Comparison of ENCODE assay signal across 11 cellular contexts in genomic region chr2:199470672-199471442, GRCh38. TPM values are rescaled to one million over a fixed set of nuclear protein-coding genes. Genes with fewer than 3 reads are reported as not detected.
A peak's percentile ranks its signal among the peaks of the same experiment; 100 is the strongest.
DNase-seq lines count a peak whose midpoint lies in the region; ATAC-seq, FAIRE-seq and TF ChIP-seq lines count a peak whose summit lies in the region.
"Had no signal": no experiment of that assay in that cellular context is flagged by ENCODE, and none has a peak within 500 bp of the region (broad histone marks: within the 10 kb centered on the region; RNA-seq: fewer than 3 reads in every experiment).

No MANE protein-coding gene starts in this region.

- peak overlapping the region; percentile 44; the same call in 1 of the 2 replicates for H3K9ac ChIP-seq in ES-I3 (ENCODE audit: low read depth, low read length)
- no peak overlapping the region for H3K9ac ChIP-seq in rectal smooth muscle tissue (ENCODE audit: low read length)

- peak overlapping the region; percentile 78 for H3K4me3 Mint-ChIP-seq in glutamatergic neuron (ENCODE audit: unreplicated experiment)
- H3K4me3 Mint-ChIP-seq: activated CD4-positive, alpha-beta T cell treated with anti-CD3 and anti-CD28 coated beads, Interleukin-2, amount 10 ng/mL, durations not matched to agents 7 days and 5 days; activated naive CD8-positive, alpha-beta T cell treated with anti-CD3 and anti-CD28 coated beads for 36 hours had no signal

- no peaks in the 10 kb centered on the region for H3K36me3 Mint-ChIP-seq in glutamatergic neuron (ENCODE audit: unreplicated experiment)
- H3K36me3 Mint-ChIP-seq: activated naive CD8-positive, alpha-beta T cell treated with anti-CD3 and anti-CD28 coated beads for 36 hours had no signal

- H3K4me1 Mint-ChIP-seq in glutamatergic neuron (ENCODE audit: low read depth, unreplicated experiment) = peaks cover 14% of the 10 kb centered on the region

- peaks cover 4% of the 10 kb centered on the region for H3K9me3 Mint-ChIP-seq in glutamatergic neuron (ENCODE audit: unreplicated experiment)
- H3K9me3 Mint-ChIP-seq: activated CD4-positive, alpha-beta T cell treated with anti-CD3 and anti-CD28 coated beads, Interleukin-2, amount 10 ng/mL, durations not matched to agents 7 days and 5 days had no signal

- peaks cover 16% of the 10 kb centered on the region for H3K27me3 ChIP-seq in SJSA1 (replicated peaks)
- peaks cover 38% of the 10 kb centered on the region for H3K27me3 ChIP-seq in rectal smooth muscle tissue (ENCODE audit: control insufficient read depth, insufficient read depth, low read length)

- H3K4me3 ChIP-seq in SJSA1 (peak overlapping the region; percentile 5; the same call in 1 of the 2 replicates), rectal smooth muscle tissue (ENCODE audit: low read length) (peak overlapping the region; percentile 58)

- ATAC-seq in HG02840 (IDR thresholded peaks at IDR 0.05; ENCODE audit: low FRiP score, unreplicated experiment) = no peak

- H3K4me1 ChIP-seq in ES-I3 (ENCODE audit: insufficient read depth, low read length) = peaks cover 3% of the 10 kb centered on the region
- no peaks in the 10 kb centered on the region for H3K4me1 ChIP-seq in SJSA1 (replicated peaks)
- peaks cover 3% of the 10 kb centered on the region for H3K4me1 ChIP-seq in rectal smooth muscle tissue (ENCODE audit: control insufficient read depth, insufficient read depth, low read length)

- FAIRE-seq in D721Med (lab: Jason Lieb, UNC) = no peak

- H3K27ac Mint-ChIP-seq in glutamatergic neuron (ENCODE audit: unreplicated experiment) = no peak overlapping the region
- H3K27ac Mint-ChIP-seq: activated CD4-positive, alpha-beta T cell treated with anti-CD3 and anti-CD28 coated beads, Interleukin-2, amount 10 ng/mL, durations not matched to agents 7 days and 5 days; activated naive CD8-positive, alpha-beta T cell treated with anti-CD3 and anti-CD28 coated beads for 36 hours had no signal

- no peaks in the 10 kb centered on the region for H3K9me3 ChIP-seq in ES-I3 (ENCODE audit: control insufficient read depth, insufficient read depth, low read length)
- no peaks in the 10 kb centered on the region for H3K9me3 ChIP-seq in SJSA1 (replicated peaks)
- H3K9me3 ChIP-seq: upper lobe of left lung had no signal

- no peak for DNase-seq in SJSA1 (ENCODE audit: low read depth in 1 of 2, low spot score in 2 of 2)
- DNase-seq in glutamatergic neuron = no peak
- DNase-seq in activated CD4-positive, alpha-beta T cell treated with anti-CD3 and anti-CD28 coated beads, Interleukin-2, amount 50 U/mL, for 1 hour = no peak
- no peak for DNase-seq in D721Med (ENCODE audit: insufficient read length, low spot score)
- DNase-seq in DMS79 (lab: John Stamatoyannopoulos, UW) = no peak
- DNase-seq: activated CD4-positive, alpha-beta T cell treated with anti-CD3 and anti-CD28 coated beads, Interleukin-2, amount 10 ng/mL, durations not matched to agents 7 days and 5 days had no signal

- TF ChIP-seq CTCF in glutamatergic neuron (IDR thresholded peaks at IDR 0.05; ENCODE audit: partially characterized antibody, unreplicated experiment) (no peak), D721Med (IDR thresholded peaks at IDR 0.05; ENCODE audit: insufficient read depth, missing control alignments) (no peak)

- H3K27ac ChIP-seq in SJSA1 = no peak overlapping the region
- H3K27ac ChIP-seq in rectal smooth muscle tissue (ENCODE audit: low read depth, low read length) = no peak overlapping the region
- H3K27ac ChIP-seq: upper lobe of left lung had no signal

- H3K27me3 Mint-ChIP-seq in glutamatergic neuron (ENCODE audit: unreplicated experiment) = peaks cover 23% of the 10 kb centered on the region

- no peaks in the 10 kb centered on the region for H3K36me3 ChIP-seq in ES-I3 (ENCODE audit: insufficient read depth, low read length)
- no peaks in the 10 kb centered on the region for H3K36me3 ChIP-seq in SJSA1
- H3K36me3 ChIP-seq in rectal smooth muscle tissue (ENCODE audit: control insufficient read depth, insufficient read depth, low read length) = no peaks in the 10 kb centered on the region
- H3K36me3 ChIP-seq: upper lobe of left lung had no signal

RNA-seq across cellular contexts. Expression of gene SATB2, which starts 13.1 kb away (rescaled TPM):
- total RNA-seq in SJSA1 (2014; rRNA removed; shearing (Covaris generic)) = 4.9 and 11.0 TPM in 2 replicates
- total RNA-seq in glutamatergic neuron (ENCODE audit: unreplicated experiment) = 20.8 TPM
